In the genomic region with DNA sequence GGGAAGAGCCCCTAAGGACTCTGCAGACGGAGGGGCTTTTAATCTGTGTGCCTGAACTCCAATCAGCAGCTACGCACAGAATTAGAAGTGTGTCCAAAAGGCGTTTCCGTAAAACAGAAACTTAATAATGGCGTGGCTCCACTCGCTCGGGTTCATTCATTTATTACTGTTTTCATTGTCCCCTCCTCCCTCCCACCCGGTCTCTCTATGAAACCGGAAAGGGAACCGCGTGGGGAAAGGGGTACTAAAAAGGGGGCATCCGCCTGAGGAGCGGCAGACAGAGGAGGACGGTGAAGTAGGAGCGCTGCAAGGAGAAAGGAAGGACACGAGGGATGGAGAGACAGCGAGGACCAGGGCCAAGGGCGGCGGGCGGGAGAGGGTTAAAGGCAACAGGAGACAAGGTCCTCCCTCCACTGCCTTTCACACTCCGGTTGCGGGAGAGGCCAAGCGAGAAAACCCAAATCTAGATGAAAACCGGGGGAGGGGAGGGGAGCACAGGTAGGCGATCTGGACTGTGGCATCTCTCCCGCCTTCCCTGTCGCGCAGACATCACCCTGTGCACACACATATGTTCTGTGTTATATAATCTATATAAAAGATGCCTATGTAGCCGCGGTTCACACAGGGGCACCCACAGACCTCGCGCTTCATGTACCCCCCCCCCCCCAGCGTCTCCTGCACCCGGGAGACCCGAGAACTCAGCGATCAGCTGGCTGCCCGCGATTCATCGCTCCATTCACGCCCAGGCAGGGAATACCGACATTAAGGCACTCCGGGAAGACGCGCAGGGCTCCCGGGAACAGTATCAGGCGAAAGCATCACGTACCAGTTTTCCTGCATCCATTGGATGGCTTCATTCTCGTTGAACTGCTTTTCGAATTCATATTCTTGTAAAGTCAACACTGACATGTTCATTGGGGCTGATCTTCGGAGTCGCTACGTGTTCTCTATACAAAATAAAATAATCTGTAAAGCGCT, we compare ENCODE assay signal across 8 cellular contexts. TPM values are rescaled to one million over a fixed set of nuclear protein-coding genes. Genes with fewer than 3 reads are reported as not detected.
DNase-seq lines count a peak whose midpoint lies in the region; ATAC-seq and TF ChIP-seq lines count a peak whose summit lies in the region.

No MANE protein-coding gene starts in this region.

- peak; percentile 19 for ATAC-seq in GM18907 (IDR thresholded peaks at IDR 0.05; ENCODE audit: unreplicated experiment)
- peak; percentile 34 for ATAC-seq in aorta (ENCODE audit: low FRiP score)

- intact Hi-C loops in adrenal gland (cut with DNase I) (no loop called here), left ventricle myocardium inferior (cut with micrococcal nuclease) (loop anchor here (5.0 kb wide), 1 partner anchor 145 kb away; no protein-coding TSS in a partner anchor), posterior cingulate gyrus (cut with DNase I) (loop anchor here (5.0 to 10.0 kb wide), 2 partner anchors 145 to 317 kb away; no protein-coding TSS in a partner anchor), aorta (cut with DNase I) (loop anchor here in 1 of 2 donors (2.0 kb wide), 1 partner anchor 35 kb away; no protein-coding TSS in a partner anchor)

- POLR2A ChIA-PET in AG04449 (lab: Yijun Ruan, JAX): interaction anchor here (0.6 to 1.4 kb wide), 4 partner anchors 19 to 1835 kb away, joined by 3 to 9 read pairs (median 4); no protein-coding TSS in a partner anchor

- CTCF ChIA-PET in AG04449 (lab: Yijun Ruan, JAX): interaction anchor here (0.6 to 3.7 kb wide), 8 partner anchors 13 to 317 kb away, joined by 3 to 21 read pairs (median 4); no protein-coding TSS in a partner anchor

- H3K9me3 ChIP-seq in adrenal gland (replicated peaks in 1 of 3): no peaks in the 10 kb centered on the region
- no peaks in the 10 kb centered on the region for H3K9me3 ChIP-seq in left ventricle myocardium inferior (replicated peaks)
- H3K9me3 ChIP-seq in aorta (ENCODE audit: control insufficient read depth, low read length): no peaks in the 10 kb centered on the region

- H3K4me3 ChIP-seq in AG04449 (ENCODE audit: low read depth, low read length) (peak overlapping the region; percentile 73), adrenal gland (peak overlapping the region; percentile 63 to 97 (median 84)), left ventricle myocardium inferior (peak overlapping the region; percentile 78), aorta (ENCODE audit: low read length in 2 of 2) (peak overlapping the region; percentile 38 to 65)

- WGBS in adrenal gland, 4 donors: 0 to 1% (median 0%) methylated on average over 33 to 53 of the region's 53 CpGs
- 0% methylated on average over 51 to 53 of the region's 53 CpGs for WGBS in aorta, 2 donors

- no peaks in the 10 kb centered on the region for H3K36me3 ChIP-seq in adrenal gland (replicated peaks in 1 of 2)
- H3K36me3 ChIP-seq in left ventricle myocardium inferior: no peaks in the 10 kb centered on the region
- H3K36me3 ChIP-seq in aorta (ENCODE audit: control insufficient read depth in 1 of 2, insufficient read depth in 2 of 2, low read length in 1 of 2): no peaks in the 10 kb centered on the region

- DNase-seq in AG04449 (ENCODE audit: low read depth, low spot score) (no peak), KG1 (lab: John Stamatoyannopoulos, UW) (peak; percentile 68), SKM-1 treated with dmso at 0.1 percent for 144 hours (lab: John Stamatoyannopoulos, UW; ENCODE audit: unreplicated experiment) (peak; percentile 27), adrenal gland (peak; percentile 36 to 71 (median 46)), left ventricle myocardium inferior (peak; percentile 25), posterior cingulate gyrus (peak; percentile 52 to 92 (median 62)), aorta (peak; percentile 49 to 83)

- no peak for TF ChIP-seq POLR2A in adrenal gland (IDR thresholded peaks at IDR 0.05)

- H3K27ac ChIP-seq in adrenal gland (peak overlapping the region in 4 of 5 donors; percentile 74 to 90 (median 82)), left ventricle myocardium inferior (replicated peaks) (peak overlapping the region; percentile 76), aorta (ENCODE audit: low read depth in 1 of 2, low read length in 2 of 2) (no peak overlapping the region)

- H3K4me1 ChIP-seq in adrenal gland (replicated peaks in 1 of 2) (peaks cover 12 to 15% of the 10 kb centered on the region in 2 donors), left ventricle myocardium inferior (peaks cover 37% of the 10 kb centered on the region), aorta (ENCODE audit: control insufficient read depth in 1 of 2, insufficient read depth in 2 of 2, low read length in 2 of 2) (no peaks in the 10 kb centered on the region)

- H3K27me3 ChIP-seq in adrenal gland: no peaks in the 10 kb centered on the region
- peaks cover 9% of the 10 kb centered on the region for H3K27me3 ChIP-seq in left ventricle myocardium inferior (ENCODE audit: low read depth)
- no peaks in the 10 kb centered on the region for H3K27me3 ChIP-seq in aorta (ENCODE audit: control insufficient read depth in 1 of 2, insufficient read depth in 2 of 2, low read length in 1 of 2)

- TF ChIP-seq CTCF in AG04449 (IDR thresholded peaks at IDR 0.05; ENCODE audit: insufficient read depth, low read length, missing control alignments): no peak
- TF ChIP-seq CTCF in adrenal gland (IDR thresholded peaks at IDR 0.05): no peak
- TF ChIP-seq CTCF in left ventricle myocardium inferior (IDR thresholded peaks at IDR 0.05; ENCODE audit: borderline replicate concordance): no peak

RNA-seq across cellular contexts. Expression of gene ELOVL6, which starts 0.7 kb away (rescaled TPM):
- 10 to 100 TPM in 6 of 8 donors, 1 to 10 TPM in 2; 5.4 to 53.2 (median 16.4) TPM for total RNA-seq in adrenal gland
- 10 to 100 TPM in 1 of 3 donors, 1 to 10 TPM in 2; 2.8 to 68.2 (median 3.8) TPM for polyA plus RNA-seq in adrenal gland
- 2.6 TPM for total RNA-seq in left ventricle myocardium inferior
- 1 to 10 TPM; 3.9 to 6.5 TPM for total RNA-seq in aorta
- 1 to 10 TPM in 1 of 2 donors, under 1 TPM in 1; 0.25 to 1.4 TPM for polyA plus RNA-seq in aorta

Comparison
In these comparisons a context has a peak if more than half of its experiments do, and no peak if none do; other contexts are left out.
1. H3K27ac ChIP-seq: peak in adrenal gland (4 of 5) and left ventricle myocardium inferior (single experiment); none in aorta (0 of 2).
2. intact Hi-C loops: an anchor here in left ventricle myocardium inferior (5.0 kb wide) and posterior cingulate gyrus (5.0 to 10.0 kb wide); none called in adrenal gland.
3. Peak in every context shown above with its lines, with median percentiles within 50 percentile points of each other: H3K4me3 ChIP-seq.